In the genomic region with DNA sequence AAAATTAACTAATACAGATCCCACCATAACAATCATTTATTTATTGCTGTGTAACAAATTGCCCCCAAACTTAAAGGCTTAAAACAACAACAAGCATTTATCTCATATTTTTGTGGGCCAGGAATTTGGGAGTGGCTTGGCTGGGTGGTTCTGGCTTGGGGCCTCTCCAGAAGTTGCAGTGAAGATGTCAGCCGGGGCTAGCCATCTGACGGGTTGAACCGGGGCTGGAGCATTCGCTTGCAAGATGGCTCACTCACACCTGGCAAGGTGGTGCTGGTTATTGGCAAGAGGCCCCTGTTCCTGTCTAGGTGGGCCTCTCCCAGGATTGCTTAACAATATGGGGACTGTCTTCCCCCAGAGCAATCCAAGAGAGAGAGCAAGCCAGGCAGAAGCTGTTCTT, we compare ENCODE assay signal across 22 cellular contexts. TPM values are rescaled to one million over a fixed set of nuclear protein-coding genes. Genes with fewer than 3 reads are reported as not detected.
A peak's percentile ranks its signal among the peaks of the same experiment; 100 is the strongest.
DNase-seq lines count a peak whose midpoint lies in the region; ATAC-seq and TF ChIP-seq lines count a peak whose summit lies in the region.
"Had no signal": no experiment of that assay in that cellular context is flagged by ENCODE, and none has a peak within 500 bp of the region (broad histone marks: within the 10 kb centered on the region; RNA-seq: fewer than 3 reads in every experiment).

No MANE protein-coding gene starts in this region.

- H3K4me1 ChIP-seq in gastroesophageal sphincter: peaks cover 0 to 64% (median 4%) of the 10 kb centered on the region in 3 donors
- H3K4me1 ChIP-seq in parathyroid adenoma: peaks cover 13% of the 10 kb centered on the region
- H3K4me1 ChIP-seq in thyroid gland: peaks cover 0 to 9% of the 10 kb centered on the region in 2 donors
- H3K4me1 ChIP-seq: upper lobe of right lung had no signal

- no peak overlapping the region for H3K27ac Mint-ChIP-seq in activated CD4-positive, alpha-beta memory T cell treated with anti-CD3 and anti-CD28 coated beads, Interleukin-2, amount 10 ng/mL, durations not matched to agents 7 days and 5 days
- no peak overlapping the region for H3K27ac Mint-ChIP-seq in activated T-cell treated with anti-CD3 and anti-CD28 coated beads, Interleukin-2, amount 50 U/mL, for 24 hours
- H3K27ac Mint-ChIP-seq: natural killer cell treated with Interleukin-12 subunit alpha and Interleukin-12 subunit beta and Interleukin-15 and Interleukin-18, amount 100 ng/mL, for 72 hours had no signal

- H3K9me3 Mint-ChIP-seq in activated CD4-positive, alpha-beta memory T cell treated with anti-CD3 and anti-CD28 coated beads, Interleukin-2, amount 10 ng/mL, durations not matched to agents 7 days and 5 days: no peaks in the 10 kb centered on the region
- H3K9me3 Mint-ChIP-seq in activated T-cell treated with anti-CD3 and anti-CD28 coated beads, Interleukin-2, amount 50 U/mL, for 24 hours: no peaks in the 10 kb centered on the region
- H3K9me3 Mint-ChIP-seq: CD4-positive, CD25-positive, alpha-beta regulatory T cell; natural killer cell treated with Interleukin-12 subunit alpha and Interleukin-12 subunit beta and Interleukin-15 and Interleukin-18, amount 100 ng/mL, for 72 hours had no signal

- peak; percentile 19 for ATAC-seq in Right ventricle myocardium superior (ENCODE audit: poor library complexity)
- no peak for ATAC-seq in gastroesophageal sphincter
- ATAC-seq in GM21390 (IDR thresholded peaks at IDR 0.05; ENCODE audit: unreplicated experiment): no peak
- ATAC-seq: K562; natural killer cell treated with Interleukin-12 subunit alpha and Interleukin-12 subunit beta and Interleukin-15 and Interleukin-18, amount 100 ng/mL, for 72 hours; SK-N-SH treated with all-trans-retinoic acid at 6 μM for 48 hours; T-helper 17 cell; upper lobe of right lung had no signal

- H3K4me3 ChIP-seq in gastroesophageal sphincter (no peak overlapping the region), parathyroid adenoma (ENCODE audit: low read depth, low read length) (no peak overlapping the region), thyroid gland (replicated peaks in 1 of 3) (no peak overlapping the region)
- H3K4me3 ChIP-seq: K562, upper lobe of right lung had no signal

- peaks cover 13% of the 10 kb centered on the region for H3K36me3 Mint-ChIP-seq in activated CD4-positive, alpha-beta memory T cell treated with anti-CD3 and anti-CD28 coated beads, Interleukin-2, amount 10 ng/mL, durations not matched to agents 7 days and 5 days (ENCODE audit: low read depth)
- H3K36me3 Mint-ChIP-seq in activated T-cell treated with anti-CD3 and anti-CD28 coated beads, Interleukin-2, amount 50 U/mL, for 24 hours (ENCODE audit: low read depth): peaks cover 57% of the 10 kb centered on the region
- H3K36me3 Mint-ChIP-seq: natural killer cell treated with Interleukin-12 subunit alpha and Interleukin-12 subunit beta and Interleukin-15 and Interleukin-18, amount 100 ng/mL, for 72 hours had no signal

- H3K27me3 ChIP-seq in gastroesophageal sphincter: no peaks in the 10 kb centered on the region
- no peaks in the 10 kb centered on the region for H3K27me3 ChIP-seq in parathyroid adenoma (ENCODE audit: control insufficient read depth, insufficient read depth, low read length)
- H3K27me3 ChIP-seq in thyroid gland: no peaks in the 10 kb centered on the region
- H3K27me3 ChIP-seq: upper lobe of right lung had no signal

- TF ChIP-seq EP300 in gastroesophageal sphincter (IDR thresholded peaks at IDR 0.05): no peak

- H3K27me3 Mint-ChIP-seq in activated CD4-positive, alpha-beta memory T cell treated with anti-CD3 and anti-CD28 coated beads, Interleukin-2, amount 10 ng/mL, durations not matched to agents 7 days and 5 days: no peaks in the 10 kb centered on the region
- H3K27me3 Mint-ChIP-seq in activated T-cell treated with anti-CD3 and anti-CD28 coated beads, Interleukin-2, amount 50 U/mL, for 24 hours: no peaks in the 10 kb centered on the region
- H3K27me3 Mint-ChIP-seq: CD4-positive, CD25-positive, alpha-beta regulatory T cell; natural killer cell treated with Interleukin-12 subunit alpha and Interleukin-12 subunit beta and Interleukin-15 and Interleukin-18, amount 100 ng/mL, for 72 hours; T-helper 17 cell had no signal

- intact Hi-C loops in Right ventricle myocardium superior (cut with DNase I): no loop called here
- intact Hi-C loops in cardiac septum (cut with DNase I): no loop called here
- intact Hi-C loops in thyroid gland (cut with DNase I): no loop called here

- H3K4me3 Mint-ChIP-seq in activated CD4-positive, alpha-beta memory T cell treated with anti-CD3 and anti-CD28 coated beads, Interleukin-2, amount 10 ng/mL, durations not matched to agents 7 days and 5 days: no peak overlapping the region
- H3K4me3 Mint-ChIP-seq in activated T-cell treated with anti-CD3 and anti-CD28 coated beads, Interleukin-2, amount 50 U/mL, for 24 hours: no peak overlapping the region
- H3K4me3 Mint-ChIP-seq: CD4-positive, CD25-positive, alpha-beta regulatory T cell; natural killer cell treated with Interleukin-12 subunit alpha and Interleukin-12 subunit beta and Interleukin-15 and Interleukin-18, amount 100 ng/mL, for 72 hours; T-helper 17 cell had no signal

- H3K4me2 ChIP-seq in parathyroid adenoma (ENCODE audit: low read length): no peak overlapping the region

- TF ChIP-seq POLR2A in gastroesophageal sphincter (IDR thresholded peaks at IDR 0.05): no peak
- no peak for TF ChIP-seq POLR2A in thyroid gland (IDR thresholded peaks at IDR 0.05)

- no peaks in the 10 kb centered on the region for H3K9me3 ChIP-seq in gastroesophageal sphincter
- H3K9me3 ChIP-seq in parathyroid adenoma (ENCODE audit: control insufficient read depth, low read length): no peaks in the 10 kb centered on the region
- H3K9me3 ChIP-seq in thyroid gland: no peaks in the 10 kb centered on the region
- H3K9me3 ChIP-seq: upper lobe of right lung had no signal

- DNase-seq in Right ventricle myocardium superior: no peak
- DNase-seq in cardiac septum (ENCODE audit: low spot score): no peak
- no peak for DNase-seq in activated CD4-positive, alpha-beta memory T cell treated with anti-CD3 and anti-CD28 coated beads, Interleukin-2, amount 10 ng/mL, durations not matched to agents 7 days and 5 days
- DNase-seq in activated T-cell treated with anti-CD3 and anti-CD28 coated beads, Interleukin-2, amount 50 U/mL, for 24 hours: no peak
- no peak for DNase-seq in thyroid gland
- DNase-seq: 8988T; activated CD4-positive, CD25-positive, alpha-beta regulatory T cell treated with anti-CD3 and anti-CD28 coated beads, Interleukin-2, amount 50 U/mL, for 72 hours; activated CD8-positive, alpha-beta memory T cell treated with anti-CD3 and anti-CD28 coated beads for 24 hours; activated gamma-delta T cell; CD4-positive, CD25-positive, alpha-beta regulatory T cell; DND-41; NCI-H1417 treated with DMSO at 0.1 percent for 48 hours; stimulated activated CD4-positive, alpha-beta T cell treated with anti-CD3 and anti-CD28 coated beads, Interleukin-12 subunit alpha, Interleukin-12 subunit beta, amount 100 ng/mL, for 4 hours; stimulated activated CD4-positive, alpha-beta T cell treated with anti-CD3 and anti-CD28 coated beads, Interleukin-4, amount 100 ng/mL, for 1 hour; T-helper 17 cell; upper lobe of right lung had no signal

- peak overlapping the region in 3 of 4 donors; percentile 44 to 88 (median 84) for H3K27ac ChIP-seq in gastroesophageal sphincter
- peak overlapping the region; percentile 88 for H3K27ac ChIP-seq in parathyroid adenoma
- peak overlapping the region in 1 of 3 donors; percentile 3 for H3K27ac ChIP-seq in thyroid gland
- H3K27ac ChIP-seq: upper lobe of right lung had no signal

- POLR2A ChIA-PET in activated CD4-positive, alpha-beta memory T cell treated with anti-CD3 and anti-CD28 coated beads, Interleukin-2, amount 10 ng/mL, durations not matched to agents 7 days and 5 days (lab: Charles Lee): no interaction called here

- peaks cover 42% of the 10 kb centered on the region for H3K79me2 ChIP-seq in parathyroid adenoma

- no peaks in the 10 kb centered on the region for H3K4me1 Mint-ChIP-seq in activated CD4-positive, alpha-beta memory T cell treated with anti-CD3 and anti-CD28 coated beads, Interleukin-2, amount 10 ng/mL, durations not matched to agents 7 days and 5 days
- H3K4me1 Mint-ChIP-seq in activated T-cell treated with anti-CD3 and anti-CD28 coated beads, Interleukin-2, amount 50 U/mL, for 24 hours (ENCODE audit: low read depth): peaks cover 2% of the 10 kb centered on the region
- H3K4me1 Mint-ChIP-seq: T-helper 17 cell had no signal

- H3K36me3 ChIP-seq in gastroesophageal sphincter (peaks cover 0 to 49% of the 10 kb centered on the region in 2 donors), parathyroid adenoma (ENCODE audit: control insufficient read depth, insufficient read depth, low read length) (no peaks in the 10 kb centered on the region), thyroid gland (peaks cover 13 to 14% of the 10 kb centered on the region in 2 donors)

- H2AFZ ChIP-seq in parathyroid adenoma: no peak overlapping the region

- CTCF ChIA-PET in activated CD4-positive, alpha-beta memory T cell treated with anti-CD3 and anti-CD28 coated beads, Interleukin-2, amount 10 ng/mL, durations not matched to agents 7 days and 5 days (lab: Charles Lee): interaction anchor here (1.2 to 1.4 kb wide), 2 partner anchors 8 to 29 kb away, joined by 4 read pairs; no protein-coding TSS in a partner anchor

- WGBS in gastroesophageal sphincter (ENCODE audit: low coverage in 1 of 2), 2 donors: 17 to 31% methylated on average over 2 to 4 of the region's 4 CpGs
- 64 to 90% methylated on average over 4 of the region's 4 CpGs for WGBS in thyroid gland, 2 donors

- H3K9ac ChIP-seq in parathyroid adenoma: no peak overlapping the region

- TF ChIP-seq CTCF in gastroesophageal sphincter (IDR thresholded peaks at IDR 0.05): no peak
- no peak for TF ChIP-seq CTCF in parathyroid adenoma (IDR thresholded peaks at IDR 0.05)
- TF ChIP-seq CTCF in thyroid gland (IDR thresholded peaks at IDR 0.05): no peak

RNA-seq across cellular contexts. Expression of gene ACO2, which starts 29.4 kb away (rescaled TPM):
- total RNA-seq in Right ventricle myocardium superior: 835 TPM
- 662 TPM for total RNA-seq in cardiac septum
- total RNA-seq in gastroesophageal sphincter: 100 to 1,000 TPM; 115 to 227 (median 132) TPM
- total RNA-seq in activated CD4-positive, alpha-beta memory T cell treated with anti-CD3 and anti-CD28 coated beads, Interleukin-2, amount 10 ng/mL, durations not matched to agents 7 days and 5 days: 10 to 100 TPM; 69.9 to 72.2 TPM
- total RNA-seq in thyroid gland: 100 to 1,000 TPM in 3 of 4 donors, 10 to 100 TPM in 1; 81.3 to 205 (median 135) TPM

RNA-seq across cellular contexts. Expression of gene PHF5A, which starts 29.8 kb away (rescaled TPM):
- total RNA-seq in Right ventricle myocardium superior (26.4 TPM), cardiac septum (22.0 TPM), gastroesophageal sphincter (10 to 100 TPM; 26.7 to 44.5 (median 39.2) TPM), thyroid gland (10 to 100 TPM; 22.4 to 58.3 (median 39.4) TPM)
- total RNA-seq in activated CD4-positive, alpha-beta memory T cell treated with anti-CD3 and anti-CD28 coated beads, Interleukin-2, amount 10 ng/mL, durations not matched to agents 7 days and 5 days: 10 to 100 TPM; 43.9 to 55.3 TPM

RNA-seq across cellular contexts. Expression of gene POLR3H, which starts 45.9 kb away (rescaled TPM):
- total RNA-seq in Right ventricle myocardium superior (18.3 TPM), cardiac septum (18.6 TPM), gastroesophageal sphincter (10 to 100 TPM; 17.7 to 27.0 (median 23.4) TPM), thyroid gland (10 to 100 TPM; 20.6 to 27.3 (median 25.3) TPM)
- 10 to 100 TPM; 19.2 to 20.5 TPM for total RNA-seq in activated CD4-positive, alpha-beta memory T cell treated with anti-CD3 and anti-CD28 coated beads, Interleukin-2, amount 10 ng/mL, durations not matched to agents 7 days and 5 days

RNA-seq across cellular contexts. Expression of gene TOB2, which starts 51.7 kb away (rescaled TPM):
- total RNA-seq in Right ventricle myocardium superior (62.6 TPM), cardiac septum (26.9 TPM), gastroesophageal sphincter (100 to 1,000 TPM in 1 of 4 donors, 10 to 100 TPM in 3; 59.3 to 163 (median 84.1) TPM), thyroid gland (100 to 1,000 TPM in 3 of 4 donors, 10 to 100 TPM in 1; 66.5 to 130 (median 115) TPM)
- 10 to 100 TPM; 38.7 to 41.2 TPM for total RNA-seq in activated CD4-positive, alpha-beta memory T cell treated with anti-CD3 and anti-CD28 coated beads, Interleukin-2, amount 10 ng/mL, durations not matched to agents 7 days and 5 days
